7 cellular contexts compared by ENCODE assay signal in the genomic region with DNA sequence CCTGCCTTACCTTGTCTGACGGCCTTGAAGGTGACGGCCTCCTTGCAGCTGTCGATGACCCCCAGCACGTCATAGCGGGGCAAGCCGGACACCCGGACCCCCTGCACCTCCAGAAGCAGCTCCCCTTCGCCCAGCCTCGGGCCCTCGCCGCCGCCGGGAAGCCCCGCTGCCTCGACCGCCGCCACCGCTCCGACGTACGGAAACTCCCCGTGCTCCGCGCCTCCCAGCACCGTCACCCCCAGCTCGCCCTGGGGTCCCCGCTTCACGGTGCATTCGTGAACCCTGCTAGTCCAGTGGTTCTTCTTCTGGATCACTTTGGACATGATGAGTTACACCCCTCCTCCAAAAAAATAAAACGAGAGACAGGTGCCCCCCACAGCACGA. TPM values are rescaled to one million over a fixed set of nuclear protein-coding genes. Genes with fewer than 3 reads are reported as not detected.
A peak's percentile ranks its signal among the peaks of the same experiment; 100 is the strongest.
DNase-seq lines count a peak whose midpoint lies in the region; ATAC-seq and TF ChIP-seq lines count a peak whose summit lies in the region.

No MANE protein-coding gene starts in this region.

- H3K4me1 ChIP-seq in Panc1 (ENCODE audit: control insufficient read depth, insufficient read depth, low read length) (peaks cover 5% of the 10 kb centered on the region), neural progenitor cell (peaks cover 20% of the 10 kb centered on the region)

- H3K4me2 ChIP-seq in neural progenitor cell = peak overlapping the region; percentile 93

- H2AFZ ChIP-seq in neural progenitor cell (replicated peaks) = peak overlapping the region; percentile 56

- peak overlapping the region; percentile 28 for H3K9ac ChIP-seq in neural progenitor cell

- peak overlapping the region; percentile 80 to 84 for H3K4me3 ChIP-seq in Panc1 (ENCODE audit: low read depth in 2 of 2, low read length in 2 of 2)
- H3K4me3 ChIP-seq in neural progenitor cell = peak overlapping the region; percentile 85

- peak overlapping the region; percentile 97 for H3K27ac Mint-ChIP-seq in neural progenitor cell

- peaks cover 21% of the 10 kb centered on the region for H4K20me1 ChIP-seq in neural progenitor cell (ENCODE audit: low read depth)

- H3K27me3 ChIP-seq in Panc1 (ENCODE audit: control insufficient read depth, insufficient read depth, low read length) = no peaks in the 10 kb centered on the region
- H3K27me3 ChIP-seq in neural progenitor cell = no peaks in the 10 kb centered on the region

- POLR2A ChIA-PET in Panc1 (lab: Charles Lee) = interaction anchor here (0.5 kb wide), 1 partner anchor 99 kb away, joined by 5 read pairs; no protein-coding TSS in a partner anchor

- peaks cover 53% of the 10 kb centered on the region for H3K79me2 ChIP-seq in neural progenitor cell (ENCODE audit: low read depth)

- BruUV-seq in Panc1 (replicated peaks; lab: Mats Ljungman, UMichigan) = no TSS peak

- ATAC-seq in GM18505 (IDR thresholded peaks at IDR 0.05; ENCODE audit: unreplicated experiment) (peak; percentile 33), Panc1 (no peak), esophagus mucosa (peak; percentile 14), HG02623 (IDR thresholded peaks at IDR 0.05; ENCODE audit: unreplicated experiment) (no peak), HG03442 (IDR thresholded peaks at IDR 0.05; ENCODE audit: unreplicated experiment) (no peak)

- no peak for TF ChIP-seq POLR2A in GM18505 (IDR thresholded peaks at IDR 0.05; ENCODE audit: borderline replicate concordance, extremely low read depth, insufficient read depth, insufficient read length)

- peak overlapping the region; percentile 100 for H3K4me3 Mint-ChIP-seq in neural progenitor cell

- TF ChIP-seq CTCF in Panc1 (IDR thresholded peaks at IDR 0.05) = no peak
- no peak for TF ChIP-seq CTCF in neural progenitor cell (IDR thresholded peaks at IDR 0.05)

- H3K27me3 Mint-ChIP-seq in neural progenitor cell (ENCODE audit: insufficient read depth, low read depth) = peaks cover 4% of the 10 kb centered on the region

- CTCF ChIA-PET in Panc1 (lab: Charles Lee) = no interaction called here

- H3K9me3 ChIP-seq in Panc1 (ENCODE audit: control insufficient read depth, insufficient read depth, low read depth, low read length) (no peaks in the 10 kb centered on the region), neural progenitor cell (ENCODE audit: low read depth) (no peaks in the 10 kb centered on the region)

- in situ Hi-C loops in Panc1 (cut with HindIII; ENCODE audit: low pct_unique_long_range_greater_than_20kb, low sequenced_read_pairs) = no loop called here

- peaks cover 32% of the 10 kb centered on the region for H3K4me1 Mint-ChIP-seq in neural progenitor cell

- H3K9me3 Mint-ChIP-seq in neural progenitor cell = no peaks in the 10 kb centered on the region

- H3K36me3 Mint-ChIP-seq in neural progenitor cell = no peaks in the 10 kb centered on the region

- H3K36me3 ChIP-seq in Panc1 (ENCODE audit: control insufficient read depth, insufficient read depth, low read length) (no peaks in the 10 kb centered on the region; the same call in 1 of the 2 replicates), neural progenitor cell (no peaks in the 10 kb centered on the region)

- H3K27ac ChIP-seq in Panc1 (ENCODE audit: low read length) (peak overlapping the region; percentile 74), neural progenitor cell (no peak overlapping the region)

- DNase-seq in Panc1 (ENCODE audit: low read depth, low spot score) = no peak
- peak; percentile 40 for DNase-seq in neural progenitor cell (ENCODE audit: low spot score)
- DNase-seq in activated CD4-positive, alpha-beta T cell treated with anti-CD3 and anti-CD28 coated beads, Interleukin-2, amount 50 U/mL, for 4 hours = no peak

- H3F3A ChIP-seq in neural progenitor cell (ENCODE audit: low read depth) = peaks cover 23% of the 10 kb centered on the region

- intact Hi-C loops in Panc1 (cut with micrococcal nuclease; ENCODE audit: unreplicated experiment) = no loop called here

RNA-seq across cellular contexts. Expression of a gene that starts 0.7 kb away (rescaled TPM):
- total RNA-seq in Panc1 (2021; ENCODE audit: unreplicated experiment) = 9.5 TPM
- polyA plus RNA-seq in Panc1 (2012; ENCODE audit: insufficient read length) = 6.4 TPM
- 13.7 TPM for total RNA-seq in esophagus mucosa
- total RNA-seq in neural progenitor cell (ENCODE audit: low replicate concordance) = 40.6 and 48.4 TPM in 2 replicates

Comparison
In these comparisons a context has a peak if more than half of its experiments do, and no peak if none do; other contexts are left out.
1. ATAC-seq: peak in GM18505 (single experiment) and esophagus mucosa (single experiment); none in Panc1 (single experiment), HG02623 (single experiment) and HG03442 (single experiment).